Comparison of ENCODE assay signal across 11 cellular contexts in the genomic region with DNA sequence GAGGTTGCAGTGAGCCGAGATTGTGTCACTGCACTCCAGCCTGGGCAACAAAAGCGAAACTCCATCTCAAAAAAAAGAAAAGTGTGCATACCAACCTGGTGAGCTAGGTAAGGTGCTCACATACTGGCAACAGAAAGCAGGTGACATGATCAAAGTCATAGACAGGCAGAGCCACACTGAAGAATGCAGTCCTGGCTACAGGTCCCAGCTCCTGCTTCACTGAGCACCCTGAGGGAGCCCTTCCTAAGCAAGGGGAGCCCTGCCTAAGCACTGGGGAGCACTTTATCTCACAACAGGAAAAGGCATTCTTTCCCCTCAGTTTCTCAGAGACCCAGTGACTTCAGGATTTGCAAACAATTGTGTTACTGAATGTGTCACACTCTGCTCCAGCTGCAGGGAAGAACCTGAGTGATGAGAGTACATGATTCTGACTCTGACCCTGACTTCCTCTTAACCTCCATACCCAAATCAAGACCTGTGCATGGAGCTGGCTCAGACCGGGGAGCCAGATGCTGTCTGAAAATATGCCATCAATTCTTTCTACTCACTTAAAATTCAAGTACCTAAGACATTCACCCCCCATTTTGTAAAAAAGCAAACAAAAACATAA. TPM values are rescaled to one million over a fixed set of nuclear protein-coding genes. Genes with fewer than 3 reads are reported as not detected.
DNase-seq lines count a peak whose midpoint lies in the region; ATAC-seq, FAIRE-seq and TF ChIP-seq lines count a peak whose summit lies in the region.
"Had no signal": no experiment of that assay in that cellular context is flagged by ENCODE, and none has a peak within 500 bp of the region (broad histone marks: within the 10 kb centered on the region; RNA-seq: fewer than 3 reads in every experiment).

No MANE protein-coding gene starts in this region.

- H3K27me3 Mint-ChIP-seq in activated T-helper 1 cell treated with anti-CD3 and anti-CD28 coated beads, Interleukin-12 subunit alpha, Interleukin-12 subunit beta, Interleukin-2, Interleukin-4 antibody, amounts not matched to agents 30 ng/mL and 10 ng/mL and 1 ng/mL, durations not matched to agents 14 hours and 24 hours and 36 hours (ENCODE audit: insufficient read depth) = no peaks in the 10 kb centered on the region
- H3K27me3 Mint-ChIP-seq in osteocyte (ENCODE audit: unreplicated experiment) = no peaks in the 10 kb centered on the region
- H3K27me3 Mint-ChIP-seq: activated CD4-positive, alpha-beta T cell treated with anti-CD3 and anti-CD28 coated beads, Interleukin-2, amount 10 ng/mL, durations not matched to agents 7 days and 5 days had no signal

- no peak for TF ChIP-seq CTCF in A549 (IDR thresholded peaks at IDR 0.05)
- TF ChIP-seq CTCF in osteocyte (IDR thresholded peaks at IDR 0.05) = no peak

- no peak for TF ChIP-seq POLR2A in A549 (IDR thresholded peaks at IDR 0.05; ENCODE audit: low read length)
- TF ChIP-seq POLR2A in GM12891 (IDR thresholded peaks at IDR 0.05; ENCODE audit: low read depth, low read length) = no peak

- H3K36me3 Mint-ChIP-seq in activated T-helper 1 cell treated with anti-CD3 and anti-CD28 coated beads, Interleukin-12 subunit alpha, Interleukin-12 subunit beta, Interleukin-2, Interleukin-4 antibody, amounts not matched to agents 30 ng/mL and 10 ng/mL and 1 ng/mL, durations not matched to agents 14 hours and 24 hours and 36 hours (ENCODE audit: low read depth) = no peaks in the 10 kb centered on the region
- peaks cover 2% of the 10 kb centered on the region for H3K36me3 Mint-ChIP-seq in osteocyte (ENCODE audit: unreplicated experiment)

- H3K4me1 ChIP-seq in A549 = peaks cover 69% of the 10 kb centered on the region

- peak overlapping the region; percentile 64 for H3K27ac Mint-ChIP-seq in activated T-helper 1 cell treated with anti-CD3 and anti-CD28 coated beads, Interleukin-12 subunit alpha, Interleukin-12 subunit beta, Interleukin-2, Interleukin-4 antibody, amounts not matched to agents 30 ng/mL and 10 ng/mL and 1 ng/mL, durations not matched to agents 14 hours and 24 hours and 36 hours
- no peak overlapping the region for H3K27ac Mint-ChIP-seq in osteocyte (ENCODE audit: unreplicated experiment)

- no peak overlapping the region for H3K4me3 Mint-ChIP-seq in activated T-helper 1 cell treated with anti-CD3 and anti-CD28 coated beads, Interleukin-12 subunit alpha, Interleukin-12 subunit beta, Interleukin-2, Interleukin-4 antibody, amounts not matched to agents 30 ng/mL and 10 ng/mL and 1 ng/mL, durations not matched to agents 14 hours and 24 hours and 36 hours
- no peak overlapping the region for H3K4me3 Mint-ChIP-seq in osteocyte (ENCODE audit: unreplicated experiment)
- H3K4me3 Mint-ChIP-seq: activated CD4-positive, alpha-beta T cell treated with anti-CD3 and anti-CD28 coated beads, Interleukin-2, amount 10 ng/mL, durations not matched to agents 7 days and 5 days had no signal

- H3K4me3 ChIP-seq in A549 = no peak overlapping the region

- peak in 1 of 2 experiments; percentile 23; a peak in 1 of 6 replicates for ATAC-seq in A549
- ATAC-seq: Panc1 had no signal

- DNase-seq in A549 (ENCODE audit: low read depth in 1 of 2, low spot score in 1 of 2) = no peak
- no peak for DNase-seq in GM12891 (ENCODE audit: insufficient read length, low spot score)
- no peak for DNase-seq in activated T-helper 1 cell treated with anti-CD3 and anti-CD28 coated beads, Interleukin-12 subunit alpha, Interleukin-12 subunit beta, Interleukin-2, Interleukin-4 antibody, amounts not matched to agents 30 ng/mL and 10 ng/mL and 1 ng/mL, durations not matched to agents 14 hours and 24 hours and 36 hours (ENCODE audit: low spot score)
- DNase-seq in kidney tubule cell (ENCODE audit: low spot score) = peak; percentile 75
- no peak for DNase-seq in mucosa of gallbladder (ENCODE audit: low spot score)
- no peak for DNase-seq in osteocyte (ENCODE audit: extremely low spot score, unreplicated experiment)
- no peak for DNase-seq in hippocampal formation (lab: John Stamatoyannopoulos, UW)
- no peak for DNase-seq in globus pallidus (ENCODE audit: low spot score)
- DNase-seq: activated CD4-positive, alpha-beta T cell treated with anti-CD3 and anti-CD28 coated beads, Interleukin-2, amount 10 ng/mL, durations not matched to agents 7 days and 5 days; NCI-H187 had no signal

- H3K4me2 ChIP-seq in A549 = 0 out of 3 replicates have a peak overlapping the region, but pooled peaks have one; percentile 2

- CTCF ChIA-PET in A549 (lab: Yijun Ruan, JAX) = interaction anchor here (0.7 to 1.5 kb wide), 2 partner anchors 16 to 147 kb away, joined by 3 read pairs; no protein-coding TSS in a partner anchor

- TF ChIP-seq EP300 in A549 (IDR thresholded peaks at IDR 0.05) = no peak

- FAIRE-seq in A549 (lab: Jason Lieb, UNC) (no peak), GM12891 (lab: Jason Lieb, UNC) (peak; percentile 58)

- no peaks in the 10 kb centered on the region for H3K9me3 ChIP-seq in A549

- POLR2A ChIA-PET in A549 (lab: Yijun Ruan, JAX) = no interaction called here

- intact Hi-C loops in activated T-helper 1 cell treated with anti-CD3 and anti-CD28 coated beads, Interleukin-12 subunit alpha, Interleukin-12 subunit beta, Interleukin-2, Interleukin-4 antibody, amounts not matched to agents 30 ng/mL and 10 ng/mL and 1 ng/mL, durations not matched to agents 14 hours and 24 hours and 36 hours (cut with micrococcal nuclease) = no loop called here

- peaks cover 69% of the 10 kb centered on the region for H3K4me1 Mint-ChIP-seq in activated T-helper 1 cell treated with anti-CD3 and anti-CD28 coated beads, Interleukin-12 subunit alpha, Interleukin-12 subunit beta, Interleukin-2, Interleukin-4 antibody, amounts not matched to agents 30 ng/mL and 10 ng/mL and 1 ng/mL, durations not matched to agents 14 hours and 24 hours and 36 hours (ENCODE audit: low read depth)
- peaks cover 71% of the 10 kb centered on the region for H3K4me1 Mint-ChIP-seq in osteocyte (ENCODE audit: unreplicated experiment)

- no peak for TF ChIP-seq RAD21 in A549 (conservative IDR thresholded peaks at IDR 0.05 in 1 of 2, IDR thresholded peaks at IDR 0.05 in 1 of 2)

- H3K9me3 Mint-ChIP-seq in activated T-helper 1 cell treated with anti-CD3 and anti-CD28 coated beads, Interleukin-12 subunit alpha, Interleukin-12 subunit beta, Interleukin-2, Interleukin-4 antibody, amounts not matched to agents 30 ng/mL and 10 ng/mL and 1 ng/mL, durations not matched to agents 14 hours and 24 hours and 36 hours = no peaks in the 10 kb centered on the region
- H3K9me3 Mint-ChIP-seq in osteocyte (ENCODE audit: unreplicated experiment) = no peaks in the 10 kb centered on the region
- H3K9me3 Mint-ChIP-seq: activated CD4-positive, alpha-beta T cell treated with anti-CD3 and anti-CD28 coated beads, Interleukin-2, amount 10 ng/mL, durations not matched to agents 7 days and 5 days had no signal

- no peak overlapping the region for H3K27ac ChIP-seq in A549

- 86% methylated on average over 3 of the region's 3 CpGs for WGBS in A549 (ENCODE audit: missing lambda C conversion rate)

TF ChIP-seq in A549, 52 proteins besides CTCF, POLR2A, EP300 and RAD21:
- no peak for TF ChIP-seq ZSCAN20 (CRISPR knock-in tag; IDR thresholded peaks at IDR 0.05)
- no peak for TF ChIP-seq KDM5A (IDR thresholded peaks at IDR 0.05)

TF ChIP-seq in GM12891, 5 proteins besides CTCF, POLR2A, EP300 and RAD21:
- peak; percentile 61; the same call in 1 of the 2 replicates for TF ChIP-seq SPI1 (IDR thresholded peaks at IDR 0.05; ENCODE audit: low read depth, low read length)
- no peak for TF ChIP-seq POLR2AphosphoS5 (IDR thresholded peaks at IDR 0.05; ENCODE audit: low read depth, low read length)

RNA-seq across cellular contexts. Expression of a gene that starts 40.5 kb away (rescaled TPM):
- 54.9 and 57.4 TPM in 2 replicates for polyA plus RNA-seq in A549 (2011; rRNA removed)
- 56.7 and 61.7 TPM in 2 replicates for polyA plus RNA-seq in A549 (2012; cell fraction: cytosol; rRNA removed)
- polyA plus RNA-seq in A549 (2012; cell fraction: nucleus; rRNA removed) = 130 and 154 TPM in 2 replicates
- polyA plus RNA-seq in A549 (2017; fragmentation: RNase III; extraction: RNeasy Plus Mini Kit Qiagen cat#74134 plus additional on column Dnase treatment) = 50.4 to 56.7 TPM (median 53.6 TPM) in 3 replicates
- 43.6 and 69.7 TPM in 2 replicates for polyA minus RNA-seq in A549 (2011; rRNA and poly(A)+ RNA removed)
- polyA plus RNA-seq in GM12891 (2012; ENCODE audit: low read depth, missing spikeins) = 50.7 TPM
- 176 and 179 TPM in 2 replicates for total RNA-seq in activated T-helper 1 cell treated with anti-CD3 and anti-CD28 coated beads, Interleukin-12 subunit alpha, Interleukin-12 subunit beta, Interleukin-2, Interleukin-4 antibody, amounts not matched to agents 30 ng/mL and 10 ng/mL and 1 ng/mL, durations not matched to agents 14 hours and 24 hours and 36 hours
- 143 TPM for total RNA-seq in mucosa of gallbladder
- 188 and 209 TPM in 2 replicates for total RNA-seq in osteocyte

RNA-seq across cellular contexts. Expression of a gene that starts 58.4 kb away (rescaled TPM):
- 53.2 and 54.4 TPM in 2 replicates for polyA plus RNA-seq in A549 (2011; rRNA removed)
- 57.9 and 61.6 TPM in 2 replicates for polyA plus RNA-seq in A549 (2012; cell fraction: cytosol; rRNA removed)
- polyA plus RNA-seq in A549 (2012; cell fraction: nucleus; rRNA removed) = 434 and 484 TPM in 2 replicates
- polyA plus RNA-seq in A549 (2017; fragmentation: RNase III; extraction: RNeasy Plus Mini Kit Qiagen cat#74134 plus additional on column Dnase treatment) = 73.2 to 80.6 TPM (median 79.6 TPM) in 3 replicates
- 51.0 and 58.2 TPM in 2 replicates for polyA minus RNA-seq in A549 (2011; rRNA and poly(A)+ RNA removed)
- 54.3 TPM for polyA plus RNA-seq in GM12891 (2012; ENCODE audit: low read depth, missing spikeins)
- total RNA-seq in activated T-helper 1 cell treated with anti-CD3 and anti-CD28 coated beads, Interleukin-12 subunit alpha, Interleukin-12 subunit beta, Interleukin-2, Interleukin-4 antibody, amounts not matched to agents 30 ng/mL and 10 ng/mL and 1 ng/mL, durations not matched to agents 14 hours and 24 hours and 36 hours = 106 and 112 TPM in 2 replicates
- total RNA-seq in mucosa of gallbladder = 106 TPM
- 113 and 125 TPM in 2 replicates for total RNA-seq in osteocyte
